2 cellular contexts compared by ENCODE assay signal in the genomic region with DNA sequence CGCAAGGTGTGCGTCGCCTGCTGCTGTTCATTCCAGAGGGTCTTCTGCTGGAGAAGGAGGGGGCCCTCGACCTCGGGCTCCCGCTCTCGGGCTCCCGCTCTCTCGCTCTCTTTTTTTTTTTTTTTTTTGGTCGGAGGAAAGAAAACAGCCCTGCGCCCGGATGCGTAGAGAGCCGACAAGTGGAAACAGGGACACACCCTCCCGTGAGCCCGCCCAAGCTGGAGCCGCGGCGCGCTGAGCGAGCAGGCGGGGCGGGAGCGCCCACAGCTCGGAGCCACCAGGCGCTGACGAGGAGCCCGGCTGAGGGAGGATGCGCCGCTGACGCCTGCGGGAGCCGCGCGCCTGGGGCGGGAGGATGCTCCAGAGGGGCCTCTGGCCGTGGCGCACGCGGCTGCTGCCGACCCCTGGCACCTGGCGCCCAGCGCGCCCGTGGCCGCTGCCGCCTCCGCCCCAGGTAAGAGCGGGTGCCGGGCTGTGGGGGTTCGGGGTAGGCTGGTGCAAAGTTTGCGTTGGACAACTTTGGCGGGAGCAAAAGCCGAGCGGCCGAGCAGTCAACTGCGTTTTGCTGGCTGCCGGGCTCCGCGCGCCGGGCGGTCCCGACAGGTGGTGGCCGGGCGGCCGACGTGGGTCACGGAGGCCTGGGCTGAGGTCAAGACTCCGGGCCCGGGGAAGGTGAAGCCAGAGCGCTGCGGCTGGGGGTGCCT.
TF ChIP-seq lines count a peak whose summit lies in the region.

A gene with protein sequence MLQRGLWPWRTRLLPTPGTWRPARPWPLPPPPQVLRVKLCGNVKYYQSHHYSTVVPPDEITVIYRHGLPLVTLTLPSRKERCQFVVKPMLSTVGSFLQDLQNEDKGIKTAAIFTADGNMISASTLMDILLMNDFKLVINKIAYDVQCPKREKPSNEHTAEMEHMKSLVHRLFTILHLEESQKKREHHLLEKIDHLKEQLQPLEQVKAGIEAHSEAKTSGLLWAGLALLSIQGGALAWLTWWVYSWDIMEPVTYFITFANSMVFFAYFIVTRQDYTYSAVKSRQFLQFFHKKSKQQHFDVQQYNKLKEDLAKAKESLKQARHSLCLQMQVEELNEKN (plus strand): TSS at position 264 of the 704 bp plus-strand sequence. CDS start 92 bp downstream, at position 356.

TF ChIP-seq in A549, 52 proteins besides CTCF, POLR2A, EP300 and RAD21 (continued from another document):
- TF ChIP-seq FOSB (CRISPR knock-in tag; IDR thresholded peaks at IDR 0.05) (no peak), TFCP2L1 (CRISPR knock-in tag; IDR thresholded peaks at IDR 0.05) (no peak), SMC3 (IDR thresholded peaks at IDR 0.05) (no peak), RCOR1 (IDR thresholded peaks at IDR 0.05; ENCODE audit: low read depth, low read length) (no peak), JUN (IDR thresholded peaks at IDR 0.05) (peak in 1 of 2 experiments; percentile 33; a peak in 1 of 5 replicates), CEBPB (IDR thresholded peaks at IDR 0.05) (no peak), NR3C1 (IDR thresholded peaks at IDR 0.05) (no peak), NPAS2 (CRISPR knock-in tag; IDR thresholded peaks at IDR 0.05; ENCODE audit: borderline replicate concordance) (no peak), FOXS1 (CRISPR knock-in tag; IDR thresholded peaks at IDR 0.05) (no peak), EHMT2 (IDR thresholded peaks at IDR 0.05; ENCODE audit: low read depth) (no peak), HOXA7 (CRISPR knock-in tag; IDR thresholded peaks at IDR 0.05) (no peak), CHD2 (IDR thresholded peaks at IDR 0.05; ENCODE audit: low read length, partially characterized antibody) (no peak), HDAC2 (IDR thresholded peaks at IDR 0.05) (no peak), CBX2 (IDR thresholded peaks at IDR 0.05; ENCODE audit: borderline replicate concordance, low read depth) (no peak), BHLHE40 (IDR thresholded peaks at IDR 0.05; ENCODE audit: low read depth, low read length) (no peak), ZNF302 (CRISPR knock-in tag; IDR thresholded peaks at IDR 0.05) (no peak), RNF2 (IDR thresholded peaks at IDR 0.05; ENCODE audit: borderline replicate concordance, low read depth) (no peak), CHD4 (IDR thresholded peaks at IDR 0.05; ENCODE audit: borderline replicate concordance) (no peak), ZFP36 (IDR thresholded peaks at IDR 0.05; ENCODE audit: borderline replicate concordance, partially characterized antibody) (no peak), HEYL (CRISPR knock-in tag; IDR thresholded peaks at IDR 0.05) (no peak)
- TF ChIP-seq, protein P1, sequence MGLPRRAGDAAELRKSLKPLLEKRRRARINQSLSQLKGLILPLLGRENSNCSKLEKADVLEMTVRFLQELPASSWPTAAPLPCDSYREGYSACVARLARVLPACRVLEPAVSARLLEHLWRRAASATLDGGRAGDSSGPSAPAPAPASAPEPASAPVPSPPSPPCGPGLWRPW (IDR thresholded peaks at IDR 0.05): no peak
- TF ChIP-seq, protein P2, sequence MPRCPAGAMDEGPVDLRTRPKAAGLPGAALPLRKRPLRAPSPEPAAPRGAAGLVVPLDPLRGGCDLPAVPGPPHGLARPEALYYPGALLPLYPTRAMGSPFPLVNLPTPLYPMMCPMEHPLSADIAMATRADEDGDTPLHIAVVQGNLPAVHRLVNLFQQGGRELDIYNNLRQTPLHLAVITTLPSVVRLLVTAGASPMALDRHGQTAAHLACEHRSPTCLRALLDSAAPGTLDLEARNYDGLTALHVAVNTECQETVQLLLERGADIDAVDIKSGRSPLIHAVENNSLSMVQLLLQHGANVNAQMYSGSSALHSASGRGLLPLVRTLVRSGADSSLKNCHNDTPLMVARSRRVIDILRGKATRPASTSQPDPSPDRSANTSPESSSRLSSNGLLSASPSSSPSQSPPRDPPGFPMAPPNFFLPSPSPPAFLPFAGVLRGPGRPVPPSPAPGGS (IDR thresholded peaks at IDR 0.05): no peak
- TF ChIP-seq, protein P3, sequence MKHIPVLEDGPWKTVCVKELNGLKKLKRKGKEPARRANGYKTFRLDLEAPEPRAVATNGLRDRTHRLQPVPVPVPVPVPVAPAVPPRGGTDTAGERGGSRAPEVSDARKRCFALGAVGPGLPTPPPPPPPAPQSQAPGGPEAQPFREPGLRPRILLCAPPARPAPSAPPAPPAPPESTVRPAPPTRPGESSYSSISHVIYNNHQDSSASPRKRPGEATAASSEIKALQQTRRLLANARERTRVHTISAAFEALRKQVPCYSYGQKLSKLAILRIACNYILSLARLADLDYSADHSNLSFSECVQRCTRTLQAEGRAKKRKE (CRISPR knock-in tag; IDR thresholded peaks at IDR 0.05; ENCODE audit: low read depth): no peak
- TF ChIP-seq, protein P4, sequence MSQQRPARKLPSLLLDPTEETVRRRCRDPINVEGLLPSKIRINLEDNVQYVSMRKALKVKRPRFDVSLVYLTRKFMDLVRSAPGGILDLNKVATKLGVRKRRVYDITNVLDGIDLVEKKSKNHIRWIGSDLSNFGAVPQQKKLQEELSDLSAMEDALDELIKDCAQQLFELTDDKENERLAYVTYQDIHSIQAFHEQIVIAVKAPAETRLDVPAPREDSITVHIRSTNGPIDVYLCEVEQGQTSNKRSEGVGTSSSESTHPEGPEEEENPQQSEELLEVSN (IDR thresholded peaks at IDR 0.05; ENCODE audit: borderline replicate concordance, low read depth): peak; percentile 74; the same call in 1 of the 2 replicates
- TF ChIP-seq, protein P5, sequence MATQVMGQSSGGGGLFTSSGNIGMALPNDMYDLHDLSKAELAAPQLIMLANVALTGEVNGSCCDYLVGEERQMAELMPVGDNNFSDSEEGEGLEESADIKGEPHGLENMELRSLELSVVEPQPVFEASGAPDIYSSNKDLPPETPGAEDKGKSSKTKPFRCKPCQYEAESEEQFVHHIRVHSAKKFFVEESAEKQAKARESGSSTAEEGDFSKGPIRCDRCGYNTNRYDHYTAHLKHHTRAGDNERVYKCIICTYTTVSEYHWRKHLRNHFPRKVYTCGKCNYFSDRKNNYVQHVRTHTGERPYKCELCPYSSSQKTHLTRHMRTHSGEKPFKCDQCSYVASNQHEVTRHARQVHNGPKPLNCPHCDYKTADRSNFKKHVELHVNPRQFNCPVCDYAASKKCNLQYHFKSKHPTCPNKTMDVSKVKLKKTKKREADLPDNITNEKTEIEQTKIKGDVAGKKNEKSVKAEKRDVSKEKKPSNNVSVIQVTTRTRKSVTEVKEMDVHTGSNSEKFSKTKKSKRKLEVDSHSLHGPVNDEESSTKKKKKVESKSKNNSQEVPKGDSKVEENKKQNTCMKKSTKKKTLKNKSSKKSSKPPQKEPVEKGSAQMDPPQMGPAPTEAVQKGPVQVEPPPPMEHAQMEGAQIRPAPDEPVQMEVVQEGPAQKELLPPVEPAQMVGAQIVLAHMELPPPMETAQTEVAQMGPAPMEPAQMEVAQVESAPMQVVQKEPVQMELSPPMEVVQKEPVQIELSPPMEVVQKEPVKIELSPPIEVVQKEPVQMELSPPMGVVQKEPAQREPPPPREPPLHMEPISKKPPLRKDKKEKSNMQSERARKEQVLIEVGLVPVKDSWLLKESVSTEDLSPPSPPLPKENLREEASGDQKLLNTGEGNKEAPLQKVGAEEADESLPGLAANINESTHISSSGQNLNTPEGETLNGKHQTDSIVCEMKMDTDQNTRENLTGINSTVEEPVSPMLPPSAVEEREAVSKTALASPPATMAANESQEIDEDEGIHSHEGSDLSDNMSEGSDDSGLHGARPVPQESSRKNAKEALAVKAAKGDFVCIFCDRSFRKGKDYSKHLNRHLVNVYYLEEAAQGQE (IDR thresholded peaks at IDR 0.05): no peak

TF ChIP-seq in WTC11, 78 proteins besides CTCF, POLR2A, EP300 and RAD21 (continued from another document):
- TF ChIP-seq, protein P6, sequence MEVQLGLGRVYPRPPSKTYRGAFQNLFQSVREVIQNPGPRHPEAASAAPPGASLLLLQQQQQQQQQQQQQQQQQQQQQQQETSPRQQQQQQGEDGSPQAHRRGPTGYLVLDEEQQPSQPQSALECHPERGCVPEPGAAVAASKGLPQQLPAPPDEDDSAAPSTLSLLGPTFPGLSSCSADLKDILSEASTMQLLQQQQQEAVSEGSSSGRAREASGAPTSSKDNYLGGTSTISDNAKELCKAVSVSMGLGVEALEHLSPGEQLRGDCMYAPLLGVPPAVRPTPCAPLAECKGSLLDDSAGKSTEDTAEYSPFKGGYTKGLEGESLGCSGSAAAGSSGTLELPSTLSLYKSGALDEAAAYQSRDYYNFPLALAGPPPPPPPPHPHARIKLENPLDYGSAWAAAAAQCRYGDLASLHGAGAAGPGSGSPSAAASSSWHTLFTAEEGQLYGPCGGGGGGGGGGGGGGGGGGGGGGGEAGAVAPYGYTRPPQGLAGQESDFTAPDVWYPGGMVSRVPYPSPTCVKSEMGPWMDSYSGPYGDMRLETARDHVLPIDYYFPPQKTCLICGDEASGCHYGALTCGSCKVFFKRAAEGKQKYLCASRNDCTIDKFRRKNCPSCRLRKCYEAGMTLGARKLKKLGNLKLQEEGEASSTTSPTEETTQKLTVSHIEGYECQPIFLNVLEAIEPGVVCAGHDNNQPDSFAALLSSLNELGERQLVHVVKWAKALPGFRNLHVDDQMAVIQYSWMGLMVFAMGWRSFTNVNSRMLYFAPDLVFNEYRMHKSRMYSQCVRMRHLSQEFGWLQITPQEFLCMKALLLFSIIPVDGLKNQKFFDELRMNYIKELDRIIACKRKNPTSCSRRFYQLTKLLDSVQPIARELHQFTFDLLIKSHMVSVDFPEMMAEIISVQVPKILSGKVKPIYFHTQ (CRISPR knock-in tag; IDR thresholded peaks at IDR 0.05): no peak
- TF ChIP-seq JUN (CRISPR knock-in tag; IDR thresholded peaks at IDR 0.05) (no peak), RELA (CRISPR knock-in tag; IDR thresholded peaks at IDR 0.05; ENCODE audit: borderline replicate concordance) (no peak), ETV6 (CRISPR knock-in tag; IDR thresholded peaks at IDR 0.05) (peak; percentile 50; the same call in 1 of the 2 replicates)
- TF ChIP-seq, protein P7, sequence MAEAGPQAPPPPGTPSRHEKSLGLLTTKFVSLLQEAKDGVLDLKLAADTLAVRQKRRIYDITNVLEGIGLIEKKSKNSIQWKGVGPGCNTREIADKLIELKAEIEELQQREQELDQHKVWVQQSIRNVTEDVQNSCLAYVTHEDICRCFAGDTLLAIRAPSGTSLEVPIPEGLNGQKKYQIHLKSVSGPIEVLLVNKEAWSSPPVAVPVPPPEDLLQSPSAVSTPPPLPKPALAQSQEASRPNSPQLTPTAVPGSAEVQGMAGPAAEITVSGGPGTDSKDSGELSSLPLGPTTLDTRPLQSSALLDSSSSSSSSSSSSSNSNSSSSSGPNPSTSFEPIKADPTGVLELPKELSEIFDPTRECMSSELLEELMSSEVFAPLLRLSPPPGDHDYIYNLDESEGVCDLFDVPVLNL (CRISPR knock-in tag; IDR thresholded peaks at IDR 0.05; ENCODE audit: borderline replicate concordance, low read depth): peak; percentile 42; the same call in 1 of the 2 replicates
- TF ChIP-seq, protein P8, sequence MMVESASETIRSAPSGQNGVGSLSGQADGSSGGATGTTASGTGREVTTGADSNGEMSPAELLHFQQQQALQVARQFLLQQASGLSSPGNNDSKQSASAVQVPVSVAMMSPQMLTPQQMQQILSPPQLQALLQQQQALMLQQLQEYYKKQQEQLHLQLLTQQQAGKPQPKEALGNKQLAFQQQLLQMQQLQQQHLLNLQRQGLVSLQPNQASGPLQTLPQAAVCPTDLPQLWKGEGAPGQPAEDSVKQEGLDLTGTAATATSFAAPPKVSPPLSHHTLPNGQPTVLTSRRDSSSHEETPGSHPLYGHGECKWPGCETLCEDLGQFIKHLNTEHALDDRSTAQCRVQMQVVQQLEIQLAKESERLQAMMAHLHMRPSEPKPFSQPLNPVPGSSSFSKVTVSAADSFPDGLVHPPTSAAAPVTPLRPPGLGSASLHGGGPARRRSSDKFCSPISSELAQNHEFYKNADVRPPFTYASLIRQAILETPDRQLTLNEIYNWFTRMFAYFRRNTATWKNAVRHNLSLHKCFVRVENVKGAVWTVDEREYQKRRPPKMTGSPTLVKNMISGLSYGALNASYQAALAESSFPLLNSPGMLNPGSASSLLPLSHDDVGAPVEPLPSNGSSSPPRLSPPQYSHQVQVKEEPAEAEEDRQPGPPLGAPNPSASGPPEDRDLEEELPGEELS (CRISPR knock-in tag; IDR thresholded peaks at IDR 0.05): peak; percentile 24; the same call in 1 of the 2 replicates
TF ChIP-seq in WTC11: peak in this region for 8.
